ENCODE assay signal across 19 cellular contexts in genomic region chr19:3612330-3612729, GRCh38. TPM values are rescaled to one million over a fixed set of nuclear protein-coding genes. Genes with fewer than 3 reads are reported as not detected.
"Had no signal": no experiment of that assay in that cellular context is flagged by ENCODE, and none has a peak within 500 bp of the region (broad histone marks: within the 10 kb centered on the region; RNA-seq: fewer than 3 reads in every experiment).

No MANE protein-coding gene starts in this region.

- H2AFZ ChIP-seq: hepatocyte had no signal

- DNase-seq: effector memory CD8-positive, alpha-beta T cell; foreskin keratinocyte; head of caudate nucleus; kidney; left cardiac atrium; left ventricle myocardium inferior; mesenchymal stem cell; midbrain; naive B cell; small intestine; stimulated activated CD4-positive, alpha-beta T cell treated with anti-CD3 and anti-CD28 coated beads, Interleukin-12 subunit alpha, Interleukin-12 subunit beta, amount 100 ng/mL, for 4 hours; stimulated activated naive CD4-positive, alpha-beta T cell; stomach; substantia nigra; transverse colon had no signal

- ATAC-seq: effector memory CD8-positive, alpha-beta T cell; foreskin keratinocyte; left cardiac atrium had no signal

- H3K4me3 ChIP-seq: hepatocyte, left ventricle myocardium inferior, lung, stomach, thoracic aorta, transverse colon had no signal

- H3K9me3 ChIP-seq: left ventricle myocardium inferior, stomach, thoracic aorta, transverse colon had no signal

- H3K4me1 ChIP-seq: foreskin keratinocyte had no signal

- H3K4me2 ChIP-seq: hepatocyte had no signal

- H3K27me3 ChIP-seq: foreskin keratinocyte, transverse colon had no signal

- H3K27ac ChIP-seq: epithelial cell of prostate, foreskin keratinocyte, hepatocyte, left ventricle myocardium inferior, thoracic aorta had no signal

RNA-seq across cellular contexts. Expression of gene GIPC3, which starts 27.1 kb away (rescaled TPM):
- total RNA-seq: foreskin keratinocyte, hepatocyte had no signal
